ENCODE assay signal across 11 cellular contexts in genomic region chr19:58395220-58395978, GRCh38. TPM values are rescaled to one million over a fixed set of nuclear protein-coding genes. Genes with fewer than 3 reads are reported as not detected.
A peak's percentile ranks its signal among the peaks of the same experiment; 100 is the strongest.
DNase-seq lines count a peak whose midpoint lies in the region; ATAC-seq and TF ChIP-seq lines count a peak whose summit lies in the region.
"Had no signal": no experiment of that assay in that cellular context is flagged by ENCODE, and none has a peak within 500 bp of the region (broad histone marks: within the 10 kb centered on the region; RNA-seq: fewer than 3 reads in every experiment).

Gene RNF225, plus strand, starts transcription at chr19:58395656. Its CDS starts 434 bp downstream, at chr19:58396090.

- no peaks in the 10 kb centered on the region for H3K9me3 ChIP-seq in BE2C
- H3K9me3 ChIP-seq in adipocyte (ENCODE audit: control insufficient read depth, low read length) = no peaks in the 10 kb centered on the region
- H3K9me3 ChIP-seq: neutrophil, thoracic aorta had no signal

- no peak within 1 kb of the TSS for H2AFZ ChIP-seq in GM23338

- H4K20me1 ChIP-seq in GM23338 (replicated peaks; ENCODE audit: insufficient read depth) = peaks cover 19% of the 10 kb centered on the region

- peak within 1 kb of the TSS; percentile 84 for H3K4me2 ChIP-seq in GM23338

- peaks cover 16% of the 10 kb centered on the region for H3K79me2 ChIP-seq in GM23338 (replicated peaks; ENCODE audit: insufficient read depth)

- peaks cover 11% of the 10 kb centered on the region for H3K4me1 Mint-ChIP-seq in GM23338

- H3K9me2 ChIP-seq in GM23338 (ENCODE audit: insufficient read depth) = no peaks in the 10 kb centered on the region

- TF ChIP-seq CTCF in BE2C (IDR thresholded peaks at IDR 0.05; ENCODE audit: low read depth, low read length) (no peak), GM23338 (conservative IDR thresholded peaks at IDR 0.05; ENCODE audit: low read depth in 2 of 2) (no peak)

- peaks cover 58% of the 10 kb centered on the region for H3F3A ChIP-seq in GM23338 (replicated peaks; ENCODE audit: low read depth)

- H3K27me3 ChIP-seq in BE2C (no peaks in the 10 kb centered on the region; the same call in 1 of the 2 replicates), GM23338 (ENCODE audit: insufficient read depth) (peaks cover 18% of the 10 kb centered on the region), adipocyte (replicated peaks; ENCODE audit: control insufficient read depth, insufficient read depth, low read length) (no peaks in the 10 kb centered on the region)

- ATAC-seq in GM23338 = peak; percentile 63
- peak; percentile 54 for ATAC-seq in left lobe of liver
- no peak for ATAC-seq in HG03378 (IDR thresholded peaks at IDR 0.05; ENCODE audit: unreplicated experiment)

- H3K27ac ChIP-seq in GM23338 (ENCODE audit: low read depth) = 0 out of 2 replicates have a peak within 1 kb of the TSS, but pooled peaks have one; percentile 45
- H3K27ac ChIP-seq: neutrophil, thoracic aorta had no signal

- H3K36me3 ChIP-seq in BE2C = peaks cover 57% of the 10 kb centered on the region
- H3K36me3 ChIP-seq in GM23338 (ENCODE audit: insufficient read depth) = peaks cover 26% of the 10 kb centered on the region
- H3K36me3 ChIP-seq in adipocyte (ENCODE audit: control insufficient read depth, insufficient read depth, low read length, severe bottlenecking) = peaks cover 47% of the 10 kb centered on the region

- peak within 1 kb of the TSS; percentile 23; the same call in 1 of the 2 replicates for H3K27ac Mint-ChIP-seq in GM23338

- H3K27me3 Mint-ChIP-seq in GM23338 (ENCODE audit: insufficient read depth, low read depth, poor library complexity) = peaks cover 34% of the 10 kb centered on the region
- H3K27me3 Mint-ChIP-seq: central memory CD8-positive, alpha-beta T cell had no signal

- H3K36me3 Mint-ChIP-seq in GM23338 (ENCODE audit: low read depth) = peaks cover 47% of the 10 kb centered on the region

- peak within 1 kb of the TSS; percentile 29 for H3K9ac ChIP-seq in adipocyte (ENCODE audit: low read length)

- DNase-seq in BE2C (peak; percentile 32), GM23338 (ENCODE audit: low spot score) (peak; percentile 69), adipocyte (ENCODE audit: low read depth) (no peak), left lobe of liver (ENCODE audit: low spot score) (no peak), nucleus accumbens (lab: John Stamatoyannopoulos, UW) (no peak), SW480 (ENCODE audit: low spot score) (no peak), foreskin melanocyte (no peak)

- H3K4me1 ChIP-seq in BE2C (no peaks in the 10 kb centered on the region), GM23338 (ENCODE audit: insufficient read depth) (peaks cover 5% of the 10 kb centered on the region; the same call in 1 of the 2 replicates), adipocyte (ENCODE audit: control insufficient read depth, insufficient read depth, low read length) (peaks cover 6% of the 10 kb centered on the region)

- peak within 1 kb of the TSS; percentile 67 for H3K4me3 Mint-ChIP-seq in GM23338
- H3K4me3 Mint-ChIP-seq: central memory CD8-positive, alpha-beta T cell had no signal

- H3K9me3 Mint-ChIP-seq in GM23338 = no peaks in the 10 kb centered on the region
- H3K9me3 Mint-ChIP-seq: central memory CD8-positive, alpha-beta T cell had no signal

- no peak within 1 kb of the TSS for H3K4me3 ChIP-seq in BE2C (ENCODE audit: low read depth, low read length)
- H3K4me3 ChIP-seq in GM23338 = peak within 1 kb of the TSS; percentile 68
- H3K4me3 ChIP-seq in adipocyte (ENCODE audit: low read length) = no peak within 1 kb of the TSS
- H3K4me3 ChIP-seq: thoracic aorta had no signal

TF ChIP-seq in GM23338, 12 proteins besides CTCF, POLR2A, EP300 and RAD21:
- TF ChIP-seq POLR2AphosphoS5 (IDR thresholded peaks at IDR 0.05; ENCODE audit: low read depth) = peak; percentile 66
- TF ChIP-seq REST (IDR thresholded peaks at IDR 0.05; ENCODE audit: unreplicated experiment) = no peak

RNA-seq across cellular contexts. Expression of gene RNF225, which starts in this region (rescaled TPM):
- not detected for polyA plus RNA-seq in BE2C (2012; ENCODE audit: insufficient read depth, insufficient read length, low read depth)
- total RNA-seq in GM23338 (2014; rRNA removed; shearing (Covaris generic)) = 0.87 TPM in 1 of 2 replicates, not detected in the other
- not detected in 2 replicates for polyA plus RNA-seq in GM23338 (2016; fragmentation: Nextera tagmentation; extraction: Ambion mirVana)
- total RNA-seq in left lobe of liver = not detected
- total RNA-seq: thoracic aorta had no signal

Comparison
In these comparisons a context has a peak if more than half of its experiments do, and no peak if none do; other contexts are left out.
1. Peak in DNase-seq, ATAC-seq, H3K4me3 ChIP-seq, H3K27ac ChIP-seq and H3K4me2 ChIP-seq in GM23338; RNA of the gene not detected or under 1 TPM.
2. Peak in ATAC-seq in left lobe of liver; RNA of the gene not detected or under 1 TPM.